Comparison of ENCODE assay signal across 10 cellular contexts in the genomic region with DNA sequence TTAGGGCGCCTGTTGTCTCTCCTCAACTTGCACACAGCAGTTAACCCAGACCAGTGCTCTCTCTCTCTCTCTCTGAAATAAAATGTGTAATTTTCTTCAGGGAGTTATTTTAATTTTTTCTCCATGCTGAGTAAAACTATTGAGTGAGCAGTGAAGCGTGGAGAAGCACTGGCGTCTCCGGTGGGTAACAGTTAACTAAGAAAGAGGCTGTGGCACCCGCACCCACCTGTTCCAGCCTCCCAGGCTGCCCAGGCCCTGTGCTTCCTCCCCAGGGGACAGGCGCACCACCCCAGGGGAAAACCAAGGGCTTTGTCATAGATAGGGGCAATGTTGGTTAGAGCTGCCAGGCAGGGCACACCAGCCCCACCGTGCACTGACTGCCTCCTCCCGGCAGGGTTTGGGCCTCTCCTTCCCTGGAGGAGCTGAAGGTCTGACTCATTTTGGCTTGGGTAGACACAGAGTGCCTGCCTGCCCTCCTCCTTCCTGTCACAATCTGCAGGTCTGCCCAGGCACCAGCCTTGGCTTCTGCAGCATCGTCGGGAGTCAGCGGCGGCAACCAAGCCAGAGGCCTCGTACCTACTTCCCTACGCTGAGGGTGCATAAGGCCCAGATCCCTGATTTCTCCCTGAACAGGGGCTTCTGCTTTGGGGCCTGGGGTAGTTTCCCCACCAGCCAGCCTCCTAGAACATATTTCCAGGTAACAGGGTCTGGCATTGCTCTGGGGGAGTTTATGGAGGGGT. TPM values are rescaled to one million over a fixed set of nuclear protein-coding genes. Genes with fewer than 3 reads are reported as not detected.
A peak's percentile ranks its signal among the peaks of the same experiment; 100 is the strongest.
DNase-seq lines count a peak whose midpoint lies in the region; ATAC-seq, FAIRE-seq and TF ChIP-seq lines count a peak whose summit lies in the region.
"Had no signal": no experiment of that assay in that cellular context is flagged by ENCODE, and none has a peak within 500 bp of the region (broad histone marks: within the 10 kb centered on the region; RNA-seq: fewer than 3 reads in every experiment).

No MANE protein-coding gene starts in this region.

- no peaks in the 10 kb centered on the region for H3K79me2 ChIP-seq in OCI-LY7 (ENCODE audit: insufficient read depth, low read depth, low read length)

- BruUV-seq in OCI-LY7 (replicated peaks; lab: Mats Ljungman, UMichigan) = no TSS peak

- H3K4me1 Mint-ChIP-seq in CD8-positive, alpha-beta memory T cell = peaks cover 15 to 26% (median 16%) of the 10 kb centered on the region in 3 donors

- H3K9me3 ChIP-seq in BE2C (no peaks in the 10 kb centered on the region), OCI-LY7 (ENCODE audit: low read length) (no peaks in the 10 kb centered on the region), kidney (ENCODE audit: control insufficient read depth in 1 of 2, low read length in 2 of 2) (no peaks in the 10 kb centered on the region)
- no peaks in the 10 kb centered on the region for H3K9me3 ChIP-seq in CD8-positive, alpha-beta memory T cell (ENCODE audit: low read length)

- POLR2A ChIA-PET in OCI-LY7 (lab: Charles Lee) = interaction anchor here (1.2 to 1.3 kb wide), 3 partner anchors 13 to 152 kb away, joined by 3 to 9 read pairs (median 5); a partner anchor contains a TSS
- POLR2A ChIA-PET in CD8-positive, alpha-beta memory T cell (lab: Charles Lee) = no interaction called here

- no peak overlapping the region for H3K9ac ChIP-seq in kidney (ENCODE audit: low read length in 2 of 2)

- H3K27ac Mint-ChIP-seq in CD8-positive, alpha-beta memory T cell = no peak overlapping the region

- peak overlapping the region; percentile 26; the same call in 1 of the 2 replicates for H2AFZ ChIP-seq in OCI-LY7 (ENCODE audit: low read length)

- peak overlapping the region; percentile 45 for H3K4me2 ChIP-seq in OCI-LY7 (ENCODE audit: low read length)

- no peaks in the 10 kb centered on the region for H3K9me2 ChIP-seq in OCI-LY7 (ENCODE audit: insufficient read depth, low read length)

- no peak overlapping the region for H3K4me3 ChIP-seq in BE2C (ENCODE audit: low read depth, low read length)
- H3K4me3 ChIP-seq in OCI-LY7 (ENCODE audit: low read depth, low read length, poor library complexity, severe bottlenecking) = no peak overlapping the region
- no peak overlapping the region for H3K4me3 ChIP-seq in kidney (ENCODE audit: low read length in 2 of 2)
- H3K4me3 ChIP-seq in CD8-positive, alpha-beta memory T cell (ENCODE audit: low read length) = no peak overlapping the region

- H3K4me3 Mint-ChIP-seq in CD8-positive, alpha-beta memory T cell = no peak overlapping the region

- peak; percentile 37 for ATAC-seq in GM21360 (IDR thresholded peaks at IDR 0.05; ENCODE audit: unreplicated experiment)

- TF ChIP-seq CTCF in BE2C (IDR thresholded peaks at IDR 0.05; ENCODE audit: low read depth, low read length) = peak; percentile 38
- 0 out of 2 replicates have a peak, but pooled peaks have one; percentile 32 for TF ChIP-seq CTCF in OCI-LY7 (conservative IDR thresholded peaks at IDR 0.05; ENCODE audit: low read length)
- no peak for TF ChIP-seq CTCF in kidney (IDR thresholded peaks at IDR 0.05; ENCODE audit: borderline replicate concordance, extremely low read depth, insufficient read depth)

- peaks cover 0 to 8% (median 2%) of the 10 kb centered on the region in 5 donors for H3K9me3 Mint-ChIP-seq in CD8-positive, alpha-beta memory T cell

- CTCF ChIA-PET in OCI-LY7 (lab: Charles Lee; ENCODE audit: unreplicated experiment) = no interaction called here
- CTCF ChIA-PET in CD8-positive, alpha-beta memory T cell (lab: Charles Lee) = interaction anchor here (2.5 kb wide), 1 partner anchor 17 kb away, joined by 10 read pairs; a partner anchor contains a TSS

- no peaks in the 10 kb centered on the region for H3K36me3 Mint-ChIP-seq in CD8-positive, alpha-beta memory T cell

- DNase-seq in BE2C (peak; percentile 77), OCI-LY7 (ENCODE audit: low spot score) (peak; percentile 34), kidney (peak; percentile 87), NCI-H2227 treated with DMSO at 0.1 percent for 48 hours (lab: John Stamatoyannopoulos, UW) (no peak), nucleus accumbens (lab: John Stamatoyannopoulos, UW) (no peak)
- DNase-seq in activated CD4-positive, alpha-beta T cell treated with anti-CD3 and anti-CD28 coated beads, Interleukin-2, amount 50 U/mL, for 48 hours = no peak
- DNase-seq in CD8-positive, alpha-beta memory T cell = no peak
- DNase-seq: brain microvascular endothelial cell, hypothalamus had no signal

- no peaks in the 10 kb centered on the region for H3K27me3 ChIP-seq in BE2C
- peaks cover 56% of the 10 kb centered on the region for H3K27me3 ChIP-seq in CD8-positive, alpha-beta memory T cell (ENCODE audit: insufficient read depth, low read length, poor library complexity, severe bottlenecking)

- no peaks in the 10 kb centered on the region for H3K36me3 ChIP-seq in BE2C
- H3K36me3 ChIP-seq in OCI-LY7 (ENCODE audit: insufficient read depth, low read length) = no peaks in the 10 kb centered on the region
- no peaks in the 10 kb centered on the region for H3K36me3 ChIP-seq in kidney (ENCODE audit: control insufficient read depth in 1 of 2, insufficient read depth in 2 of 2, low read length in 2 of 2)
- H3K36me3 ChIP-seq in CD8-positive, alpha-beta memory T cell (ENCODE audit: insufficient read depth, low read length) = no peaks in the 10 kb centered on the region
- H3K36me3 ChIP-seq: brain microvascular endothelial cell had no signal

- intact Hi-C loops in OCI-LY7 (cut with micrococcal nuclease; ENCODE audit: unreplicated experiment) (no loop called here), kidney (cut with DNase I) (loop anchor here (10.0 kb wide), 1 partner anchor 98 kb away; no protein-coding TSS in a partner anchor)

- H4K20me1 ChIP-seq in OCI-LY7 (ENCODE audit: insufficient read depth, low read length) = no peaks in the 10 kb centered on the region

- no peak for FAIRE-seq in kidney (lab: Jason Lieb, UNC)

- H3K4me1 ChIP-seq in BE2C (peaks cover 35% of the 10 kb centered on the region), OCI-LY7 (ENCODE audit: insufficient read depth, low read length, poor library complexity, severe bottlenecking) (peaks cover 44% of the 10 kb centered on the region), kidney (ENCODE audit: control insufficient read depth in 1 of 2, insufficient read depth in 1 of 2, low read depth in 1 of 2, low read length in 2 of 2) (peaks cover 35 to 45% of the 10 kb centered on the region in 2 donors)
- H3K4me1 ChIP-seq in CD8-positive, alpha-beta memory T cell (ENCODE audit: insufficient read depth, low read length) = peaks cover 15% of the 10 kb centered on the region

- H3K27ac ChIP-seq in OCI-LY7 (ENCODE audit: low read depth, low read length, poor library complexity, severe bottlenecking) = no peak overlapping the region
- peak overlapping the region; percentile 14 to 16 for H3K27ac ChIP-seq in kidney (ENCODE audit: low read depth in 2 of 2, low read length in 2 of 2)
- no peak overlapping the region for H3K27ac ChIP-seq in CD8-positive, alpha-beta memory T cell (ENCODE audit: low read depth, low read length)
- H3K27ac ChIP-seq: brain microvascular endothelial cell had no signal

- peaks cover 73 to 86% of the 10 kb centered on the region in 2 donors for H3K27me3 Mint-ChIP-seq in CD8-positive, alpha-beta memory T cell

RNA-seq across cellular contexts. Expression of a gene that starts 3.9 kb away (rescaled TPM):
- 8.1 TPM for polyA plus RNA-seq in BE2C (2012; ENCODE audit: insufficient read depth, insufficient read length, low read depth)
- total RNA-seq in OCI-LY7 (2014; rRNA removed; shearing (Covaris generic)) = not detected in 2 replicates
- not detected in 2 replicates for total RNA-seq in OCI-LY7 (2022)
- total RNA-seq in kidney = 4.8 TPM
- 0.24 TPM for polyA plus RNA-seq in kidney (ENCODE audit: insufficient read depth, low read depth, low replicate concordance)
- not detected for total RNA-seq in CD8-positive, alpha-beta memory T cell
- not detected for polyA plus RNA-seq in CD8-positive, alpha-beta memory T cell

RNA-seq across cellular contexts. Expression of a gene that starts 8.6 kb away (rescaled TPM):
- polyA plus RNA-seq in BE2C (2012; ENCODE audit: insufficient read depth, insufficient read length, low read depth) = 45.2 TPM
- total RNA-seq in OCI-LY7 (2014; rRNA removed; shearing (Covaris generic)) = 0.92 and 1.6 TPM in 2 replicates
- total RNA-seq in OCI-LY7 (2022) (2.7 and 3.7 TPM in 2 replicates), kidney (22.0 TPM)
- polyA plus RNA-seq in kidney (ENCODE audit: insufficient read depth, low read depth, low replicate concordance) = 11.4 TPM
- total RNA-seq in CD8-positive, alpha-beta memory T cell = not detected
- polyA plus RNA-seq in CD8-positive, alpha-beta memory T cell = not detected

RNA-seq across cellular contexts. Expression of a gene that starts 16.8 kb away (rescaled TPM):
- 43.8 TPM for polyA plus RNA-seq in BE2C (2012; ENCODE audit: insufficient read depth, insufficient read length, low read depth)
- 6.2 and 7.1 TPM in 2 replicates for total RNA-seq in OCI-LY7 (2014; rRNA removed; shearing (Covaris generic))
- total RNA-seq in OCI-LY7 (2022) = 20.0 and 20.1 TPM in 2 replicates
- total RNA-seq in kidney = 24.5 TPM
- 13.9 TPM for polyA plus RNA-seq in kidney (ENCODE audit: insufficient read depth, low read depth, low replicate concordance)
- 1 to 10 TPM; 1.3 to 1.4 TPM for total RNA-seq in CD8-positive, alpha-beta memory T cell
- polyA plus RNA-seq in CD8-positive, alpha-beta memory T cell = 0.37 TPM

RNA-seq across cellular contexts. Expression of a gene that starts 28.0 kb away (rescaled TPM):
- 24.8 TPM for polyA plus RNA-seq in BE2C (2012; ENCODE audit: insufficient read depth, insufficient read length, low read depth)
- total RNA-seq in OCI-LY7 (2014; rRNA removed; shearing (Covaris generic)) = not detected in 2 replicates
- total RNA-seq in OCI-LY7 (2022) (not detected in 2 replicates), kidney (9.0 TPM)
- 2.1 TPM for polyA plus RNA-seq in kidney (ENCODE audit: insufficient read depth, low read depth, low replicate concordance)
- not detected for total RNA-seq in CD8-positive, alpha-beta memory T cell
- polyA plus RNA-seq in CD8-positive, alpha-beta memory T cell = not detected

RNA-seq across cellular contexts. Expression of a gene that starts 36.8 kb away (rescaled TPM):
- 33.9 TPM for polyA plus RNA-seq in BE2C (2012; ENCODE audit: insufficient read depth, insufficient read length, low read depth)
- not detected in 2 replicates for total RNA-seq in OCI-LY7 (2014; rRNA removed; shearing (Covaris generic))
- total RNA-seq in OCI-LY7 (2022) (0.42 and 0.57 TPM in 2 replicates), kidney (16.5 TPM)
- polyA plus RNA-seq in kidney (ENCODE audit: insufficient read depth, low read depth, low replicate concordance) = 11.7 TPM
- total RNA-seq in CD8-positive, alpha-beta memory T cell = not detected
- not detected for polyA plus RNA-seq in CD8-positive, alpha-beta memory T cell

Comparison
In these comparisons a context has a peak if more than half of its experiments do, and no peak if none do; other contexts are left out.
1. DNase-seq: peak in BE2C (single experiment), OCI-LY7 (single experiment) and kidney (single experiment); none in NCI-H2227 treated with DMSO at 0.1 percent for 48 hours (single experiment), activated CD4-positive, alpha-beta T cell treated with anti-CD3 and anti-CD28 coated beads, Interleukin-2, amount 50 U/mL, for 48 hours (0 of 2), nucleus accumbens (0 of 56) and CD8-positive, alpha-beta memory T cell (0 of 5).
2. H3K27ac ChIP-seq: peak in kidney (2 of 2); none in OCI-LY7 (single experiment) and CD8-positive, alpha-beta memory T cell (single experiment).